1 cellular context compared by ENCODE assay signal in the genomic region with DNA sequence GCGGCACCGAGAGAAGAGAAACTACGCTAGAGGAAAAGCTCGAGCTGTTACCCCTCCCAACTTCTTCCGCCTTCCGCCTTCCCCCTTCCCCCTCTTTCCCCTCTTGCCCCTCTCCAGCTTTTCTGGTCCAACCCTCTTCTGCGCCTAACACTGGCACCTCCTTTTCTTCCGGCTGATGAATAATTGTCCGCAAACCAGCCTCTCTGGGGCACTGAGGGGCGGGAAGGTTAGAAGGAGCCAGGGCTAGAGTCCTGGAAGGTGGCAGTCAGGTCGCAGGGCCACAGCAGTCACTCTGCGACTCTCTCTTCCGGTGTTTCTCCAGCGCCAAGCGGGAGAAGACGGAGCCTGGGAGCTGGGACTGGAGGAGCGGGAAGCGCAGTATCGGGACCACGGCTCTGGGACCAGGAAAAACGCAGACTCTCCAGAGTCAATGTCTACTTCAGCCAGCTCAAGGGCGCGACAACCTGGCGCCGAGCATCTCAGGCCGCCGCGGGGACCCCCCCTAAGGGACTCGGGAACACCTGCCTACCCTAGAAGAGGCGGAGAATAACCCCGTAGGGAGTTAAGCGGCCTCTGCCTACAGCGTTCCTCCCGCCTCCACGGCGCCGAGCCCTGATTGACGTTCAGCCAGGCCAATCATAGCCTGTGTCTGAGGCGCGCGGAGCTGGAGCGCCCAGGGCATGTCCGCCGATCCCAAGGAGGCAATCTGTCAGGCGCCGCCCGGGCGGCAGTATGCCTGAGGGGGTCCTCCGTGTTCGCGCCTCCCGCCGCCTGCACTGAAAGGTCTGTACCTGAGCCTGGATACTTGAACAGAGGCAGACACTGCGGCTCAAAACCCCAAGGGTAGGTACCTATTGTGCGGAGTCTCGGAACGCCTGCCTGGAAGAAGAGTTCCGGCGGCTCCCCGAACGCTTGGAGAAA.
TF ChIP-seq lines count a peak whose summit lies in the region.

No MANE protein-coding gene starts in this region.

TF ChIP-seq in HepG2, 621 proteins besides CTCF, POLR2A, EP300 and RAD21 (continued from another document and continues in another):
- TF ChIP-seq, protein P1, sequence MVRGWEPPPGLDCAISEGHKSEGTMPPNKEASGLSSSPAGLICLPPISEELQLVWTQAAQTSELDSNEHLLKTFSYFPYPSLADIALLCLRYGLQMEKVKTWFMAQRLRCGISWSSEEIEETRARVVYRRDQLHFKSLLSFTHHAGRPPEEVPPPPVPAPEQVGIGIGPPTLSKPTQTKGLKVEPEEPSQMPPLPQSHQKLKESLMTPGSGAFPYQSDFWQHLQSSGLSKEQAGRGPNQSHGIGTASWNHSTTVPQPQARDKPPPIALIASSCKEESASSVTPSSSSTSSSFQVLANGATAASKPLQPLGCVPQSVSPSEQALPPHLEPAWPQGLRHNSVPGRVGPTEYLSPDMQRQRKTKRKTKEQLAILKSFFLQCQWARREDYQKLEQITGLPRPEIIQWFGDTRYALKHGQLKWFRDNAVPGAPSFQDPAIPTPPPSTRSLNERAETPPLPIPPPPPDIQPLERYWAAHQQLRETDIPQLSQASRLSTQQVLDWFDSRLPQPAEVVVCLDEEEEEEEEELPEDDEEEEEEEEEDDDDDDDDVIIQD (CRISPR knock-in tag; IDR thresholded peaks at IDR 0.05; ENCODE audit: low read depth) = peak; percentile 66; the same call in 1 of the 2 replicates
- TF ChIP-seq IKZF5 (CRISPR knock-in tag; IDR thresholded peaks at IDR 0.05) = peak; percentile 81
- TF ChIP-seq CBFB (CRISPR knock-in tag; IDR thresholded peaks at IDR 0.05) = peak; percentile 57
- no peak for TF ChIP-seq ZBTB14 (CRISPR knock-in tag; IDR thresholded peaks at IDR 0.05)
- TF ChIP-seq NCOA2 (CRISPR knock-in tag; IDR thresholded peaks at IDR 0.05) = peak; percentile 52; the same call in 1 of the 2 replicates
- TF ChIP-seq TBX2 (CRISPR knock-in tag; IDR thresholded peaks at IDR 0.05; ENCODE audit: borderline replicate concordance) = peak; percentile 84
- no peak for TF ChIP-seq CCAR2 (optimal IDR thresholded peaks at IDR 0.05; ENCODE audit: low read depth, low read length)
- peak; percentile 96 for TF ChIP-seq ZNF547 (CRISPR knock-in tag; IDR thresholded peaks at IDR 0.05)
- TF ChIP-seq, protein P2, sequence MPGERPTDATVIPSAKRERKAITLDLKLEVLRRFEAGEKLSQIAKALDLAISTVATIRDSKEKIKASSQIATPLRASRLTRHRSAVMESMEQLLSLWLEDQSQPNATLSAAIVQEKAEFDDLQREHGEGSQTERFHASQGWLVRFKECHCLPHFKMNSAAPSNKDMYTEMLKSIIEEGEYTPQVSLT (CRISPR knock-in tag; IDR thresholded peaks at IDR 0.05; ENCODE audit: borderline replicate concordance, low read depth) = no peak
- TF ChIP-seq TFE3 (CRISPR knock-in tag; IDR thresholded peaks at IDR 0.05) = peak; percentile 71
- peak; percentile 82 for TF ChIP-seq KLF6 (CRISPR knock-in tag; IDR thresholded peaks at IDR 0.05)
- no peak for TF ChIP-seq ZNF496 (CRISPR knock-in tag; IDR thresholded peaks at IDR 0.05; ENCODE audit: insufficient replicate concordance)
- TF ChIP-seq NFATC3 (CRISPR knock-in tag; IDR thresholded peaks at IDR 0.05) = peak; percentile 82; the same call in 1 of the 2 replicates
- no peak for TF ChIP-seq PPARG (CRISPR knock-in tag; conservative IDR thresholded peaks at IDR 0.05)
- TF ChIP-seq LCORL (IDR thresholded peaks at IDR 0.05) = no peak
- 0 out of 2 replicates have a peak, but pooled peaks have one; percentile 29 for TF ChIP-seq LCORL (CRISPR knock-in tag; IDR thresholded peaks at IDR 0.05)
- TF ChIP-seq, protein P3, sequence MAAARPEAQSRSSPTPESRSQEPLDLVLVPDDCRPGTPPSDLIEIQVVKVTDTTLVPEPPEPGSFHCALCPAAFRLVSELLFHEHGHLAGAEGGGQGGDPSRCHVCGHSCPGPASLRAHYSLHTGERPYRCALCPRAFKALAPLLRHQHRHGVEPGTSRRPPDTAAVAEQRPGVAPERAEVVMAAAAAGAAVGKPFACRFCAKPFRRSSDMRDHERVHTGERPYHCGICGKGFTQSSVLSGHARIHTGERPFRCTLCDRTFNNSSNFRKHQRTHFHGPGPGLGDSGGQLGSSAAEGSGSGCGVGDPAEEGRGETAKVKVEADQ (CRISPR knock-in tag; IDR thresholded peaks at IDR 0.05; ENCODE audit: borderline replicate concordance) = peak; percentile 97
- peak; percentile 96 for TF ChIP-seq ZNF33B (CRISPR knock-in tag; IDR thresholded peaks at IDR 0.05)
- TF ChIP-seq, protein P4, sequence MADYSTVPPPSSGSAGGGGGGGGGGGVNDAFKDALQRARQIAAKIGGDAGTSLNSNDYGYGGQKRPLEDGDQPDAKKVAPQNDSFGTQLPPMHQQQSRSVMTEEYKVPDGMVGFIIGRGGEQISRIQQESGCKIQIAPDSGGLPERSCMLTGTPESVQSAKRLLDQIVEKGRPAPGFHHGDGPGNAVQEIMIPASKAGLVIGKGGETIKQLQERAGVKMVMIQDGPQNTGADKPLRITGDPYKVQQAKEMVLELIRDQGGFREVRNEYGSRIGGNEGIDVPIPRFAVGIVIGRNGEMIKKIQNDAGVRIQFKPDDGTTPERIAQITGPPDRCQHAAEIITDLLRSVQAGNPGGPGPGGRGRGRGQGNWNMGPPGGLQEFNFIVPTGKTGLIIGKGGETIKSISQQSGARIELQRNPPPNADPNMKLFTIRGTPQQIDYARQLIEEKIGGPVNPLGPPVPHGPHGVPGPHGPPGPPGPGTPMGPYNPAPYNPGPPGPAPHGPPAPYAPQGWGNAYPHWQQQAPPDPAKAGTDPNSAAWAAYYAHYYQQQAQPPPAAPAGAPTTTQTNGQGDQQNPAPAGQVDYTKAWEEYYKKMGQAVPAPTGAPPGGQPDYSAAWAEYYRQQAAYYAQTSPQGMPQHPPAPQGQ (CRISPR knock-in tag; IDR thresholded peaks at IDR 0.05; ENCODE audit: borderline replicate concordance) = 0 out of 2 replicates have a peak, but pooled peaks have one; percentile 32
- no peak for TF ChIP-seq MBNL3 (CRISPR knock-in tag; conservative IDR thresholded peaks at IDR 0.05)
- TF ChIP-seq ZNF501 (CRISPR knock-in tag; IDR thresholded peaks at IDR 0.05) = peak; percentile 83
- TF ChIP-seq, protein P5, sequence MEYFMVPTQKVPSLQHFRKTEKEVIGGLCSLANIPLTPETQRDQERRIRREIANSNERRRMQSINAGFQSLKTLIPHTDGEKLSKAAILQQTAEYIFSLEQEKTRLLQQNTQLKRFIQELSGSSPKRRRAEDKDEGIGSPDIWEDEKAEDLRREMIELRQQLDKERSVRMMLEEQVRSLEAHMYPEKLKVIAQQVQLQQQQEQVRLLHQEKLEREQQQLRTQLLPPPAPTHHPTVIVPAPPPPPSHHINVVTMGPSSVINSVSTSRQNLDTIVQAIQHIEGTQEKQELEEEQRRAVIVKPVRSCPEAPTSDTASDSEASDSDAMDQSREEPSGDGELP (IDR thresholded peaks at IDR 0.05; ENCODE audit: borderline replicate concordance, low read depth) = peak; percentile 49; the same call in 1 of the 2 replicates
- TF ChIP-seq ZNF180 (CRISPR knock-in tag; IDR thresholded peaks at IDR 0.05; ENCODE audit: borderline replicate concordance, low read depth) = peak; percentile 87; the same call in 1 of the 2 replicates
- TF ChIP-seq, protein P6, sequence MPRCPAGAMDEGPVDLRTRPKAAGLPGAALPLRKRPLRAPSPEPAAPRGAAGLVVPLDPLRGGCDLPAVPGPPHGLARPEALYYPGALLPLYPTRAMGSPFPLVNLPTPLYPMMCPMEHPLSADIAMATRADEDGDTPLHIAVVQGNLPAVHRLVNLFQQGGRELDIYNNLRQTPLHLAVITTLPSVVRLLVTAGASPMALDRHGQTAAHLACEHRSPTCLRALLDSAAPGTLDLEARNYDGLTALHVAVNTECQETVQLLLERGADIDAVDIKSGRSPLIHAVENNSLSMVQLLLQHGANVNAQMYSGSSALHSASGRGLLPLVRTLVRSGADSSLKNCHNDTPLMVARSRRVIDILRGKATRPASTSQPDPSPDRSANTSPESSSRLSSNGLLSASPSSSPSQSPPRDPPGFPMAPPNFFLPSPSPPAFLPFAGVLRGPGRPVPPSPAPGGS (CRISPR knock-in tag; IDR thresholded peaks at IDR 0.05) = peak; percentile 90
- no peak for TF ChIP-seq ZNF609 (CRISPR knock-in tag; IDR thresholded peaks at IDR 0.05; ENCODE audit: borderline replicate concordance)
- TF ChIP-seq NR2F6 (IDR thresholded peaks at IDR 0.05) = no peak; the same call in 1 of the 2 replicates
- TF ChIP-seq NR2F6 (CRISPR knock-in tag; IDR thresholded peaks at IDR 0.05) = peak; percentile 35; the same call in 1 of the 2 replicates
- 0 out of 2 replicates have a peak, but pooled peaks have one; percentile 16 for TF ChIP-seq MIER3 (CRISPR knock-in tag; IDR thresholded peaks at IDR 0.05; ENCODE audit: borderline replicate concordance)
- TF ChIP-seq SATB2 (CRISPR knock-in tag; IDR thresholded peaks at IDR 0.05) = no peak
- TF ChIP-seq ZMYM2 (CRISPR knock-in tag; IDR thresholded peaks at IDR 0.05) = peak; percentile 33; the same call in 1 of the 2 replicates
- TF ChIP-seq GFI1 (CRISPR knock-in tag; IDR thresholded peaks at IDR 0.05; ENCODE audit: borderline replicate concordance) = peak; percentile 41; the same call in 1 of the 2 replicates
- TF ChIP-seq ZNF674 (CRISPR knock-in tag; IDR thresholded peaks at IDR 0.05; ENCODE audit: low read depth) = no peak
- TF ChIP-seq GABPB1 (CRISPR knock-in tag; IDR thresholded peaks at IDR 0.05) = peak; percentile 92
- TF ChIP-seq ZC3H4 (CRISPR knock-in tag; IDR thresholded peaks at IDR 0.05; ENCODE audit: borderline replicate concordance) = no peak
- no peak for TF ChIP-seq HNRNPH1 (optimal IDR thresholded peaks at IDR 0.05; ENCODE audit: low read depth, low read length)
